Comparison of ENCODE assay signal across 1 cellular context in the genomic region with DNA sequence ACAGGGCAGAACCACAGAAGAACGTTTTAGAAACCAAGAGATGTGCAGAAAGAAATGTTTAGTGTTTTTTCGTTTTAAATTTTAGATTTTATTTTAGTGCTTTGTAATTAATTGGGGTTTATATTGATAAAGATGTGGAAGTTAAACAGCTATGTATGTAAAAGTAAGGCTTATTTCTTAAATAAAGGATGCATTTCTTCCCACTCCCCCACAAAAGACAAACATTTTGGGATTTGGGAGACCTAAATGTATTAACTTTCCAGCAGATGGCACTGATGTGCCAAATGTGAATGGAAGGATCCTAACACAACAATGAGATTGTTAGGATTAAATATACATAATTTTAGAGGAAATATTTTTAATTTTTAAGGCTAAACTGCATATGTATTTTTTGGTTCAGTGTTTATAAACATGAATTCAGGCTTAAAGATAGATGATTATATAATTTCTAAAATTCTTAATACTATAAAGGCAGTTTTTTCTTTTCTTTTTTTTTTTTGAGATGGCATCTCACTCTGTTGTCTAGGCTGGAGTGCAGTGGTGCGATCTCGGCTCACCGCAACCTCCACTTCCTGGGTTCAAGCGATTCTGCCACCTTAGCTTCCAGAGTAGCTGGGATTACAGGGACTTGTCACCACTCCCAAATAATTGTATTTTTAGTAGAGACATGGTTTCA.
TF ChIP-seq lines count a peak whose summit lies in the region.

No MANE protein-coding gene starts in this region.

TF ChIP-seq in GM23338, 12 proteins besides CTCF, POLR2A, EP300 and RAD21 (continued from another document):
- TF ChIP-seq, protein P1, sequence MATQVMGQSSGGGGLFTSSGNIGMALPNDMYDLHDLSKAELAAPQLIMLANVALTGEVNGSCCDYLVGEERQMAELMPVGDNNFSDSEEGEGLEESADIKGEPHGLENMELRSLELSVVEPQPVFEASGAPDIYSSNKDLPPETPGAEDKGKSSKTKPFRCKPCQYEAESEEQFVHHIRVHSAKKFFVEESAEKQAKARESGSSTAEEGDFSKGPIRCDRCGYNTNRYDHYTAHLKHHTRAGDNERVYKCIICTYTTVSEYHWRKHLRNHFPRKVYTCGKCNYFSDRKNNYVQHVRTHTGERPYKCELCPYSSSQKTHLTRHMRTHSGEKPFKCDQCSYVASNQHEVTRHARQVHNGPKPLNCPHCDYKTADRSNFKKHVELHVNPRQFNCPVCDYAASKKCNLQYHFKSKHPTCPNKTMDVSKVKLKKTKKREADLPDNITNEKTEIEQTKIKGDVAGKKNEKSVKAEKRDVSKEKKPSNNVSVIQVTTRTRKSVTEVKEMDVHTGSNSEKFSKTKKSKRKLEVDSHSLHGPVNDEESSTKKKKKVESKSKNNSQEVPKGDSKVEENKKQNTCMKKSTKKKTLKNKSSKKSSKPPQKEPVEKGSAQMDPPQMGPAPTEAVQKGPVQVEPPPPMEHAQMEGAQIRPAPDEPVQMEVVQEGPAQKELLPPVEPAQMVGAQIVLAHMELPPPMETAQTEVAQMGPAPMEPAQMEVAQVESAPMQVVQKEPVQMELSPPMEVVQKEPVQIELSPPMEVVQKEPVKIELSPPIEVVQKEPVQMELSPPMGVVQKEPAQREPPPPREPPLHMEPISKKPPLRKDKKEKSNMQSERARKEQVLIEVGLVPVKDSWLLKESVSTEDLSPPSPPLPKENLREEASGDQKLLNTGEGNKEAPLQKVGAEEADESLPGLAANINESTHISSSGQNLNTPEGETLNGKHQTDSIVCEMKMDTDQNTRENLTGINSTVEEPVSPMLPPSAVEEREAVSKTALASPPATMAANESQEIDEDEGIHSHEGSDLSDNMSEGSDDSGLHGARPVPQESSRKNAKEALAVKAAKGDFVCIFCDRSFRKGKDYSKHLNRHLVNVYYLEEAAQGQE (IDR thresholded peaks at IDR 0.05; ENCODE audit: unreplicated experiment), result no peak
- no peak for TF ChIP-seq ZNF114 (CRISPR knock-in tag; IDR thresholded peaks at IDR 0.05)
TF ChIP-seq in GM23338: peak in this region for 0.
